14 cellular contexts compared by ENCODE assay signal in the genomic region with DNA sequence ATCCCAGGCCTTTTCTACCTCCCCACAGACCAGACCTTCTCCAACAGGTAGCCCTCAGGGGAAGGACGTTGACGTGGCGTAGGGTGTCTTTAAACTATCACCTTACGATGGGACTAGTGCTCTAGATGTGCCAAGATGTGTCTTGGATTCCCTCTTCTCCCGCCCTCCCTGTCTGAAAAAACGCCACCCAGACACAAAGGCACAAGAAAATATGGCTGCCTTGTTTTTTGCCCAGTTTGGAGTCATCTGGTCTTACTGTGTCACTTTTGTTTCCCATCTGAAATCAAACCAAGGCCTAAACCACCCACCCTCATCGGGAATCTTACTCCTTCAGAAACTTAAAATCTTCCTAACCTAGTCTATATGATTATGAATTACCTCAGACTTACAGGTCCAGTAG.
DNase-seq lines count a peak whose midpoint lies in the region; ATAC-seq and TF ChIP-seq lines count a peak whose summit lies in the region.
"Had no signal": no experiment of that assay in that cellular context is flagged by ENCODE, and none has a peak within 500 bp of the region (broad histone marks: within the 10 kb centered on the region; RNA-seq: fewer than 3 reads in every experiment).

No MANE protein-coding gene starts in this region.

- TF ChIP-seq CTCF in WERI-Rb-1 (IDR thresholded peaks at IDR 0.05; ENCODE audit: low read depth, low read length) = no peak
- TF ChIP-seq CTCF in fibroblast of villous mesenchyme (IDR thresholded peaks at IDR 0.05; ENCODE audit: insufficient read depth, low read depth, low read length) = no peak

- no peaks in the 10 kb centered on the region for H3K9me3 Mint-ChIP-seq in stimulated activated naive B cell treated with anti-CD40 and anti-IgM and Interleukin-4, amounts not matched to agents 10 μg/mL and 1 μg/mL and 100 μg/mL, for 72 hours
- H3K9me3 Mint-ChIP-seq: CD8-positive, alpha-beta T cell; stimulated activated naive CD8-positive, alpha-beta T cell treated with anti-CD3 and anti-CD28 coated beads, Interleukin-15, amount 100 ng/mL, for 72 hours had no signal

- H3K4me3 ChIP-seq in WERI-Rb-1 (ENCODE audit: low read depth, low read length) (no peak overlapping the region; the same call in 1 of the 2 replicates), fibroblast of villous mesenchyme (ENCODE audit: low read depth, low read length) (peak overlapping the region; percentile 53)
- H3K4me3 ChIP-seq: lower lobe of right lung had no signal

- peak overlapping the region; percentile 86 for H3K27ac ChIP-seq in WERI-Rb-1
- H3K27ac ChIP-seq: lower lobe of right lung had no signal

- H3K4me3 Mint-ChIP-seq in stimulated activated naive B cell treated with anti-CD40 and anti-IgM and Interleukin-4, amounts not matched to agents 10 μg/mL and 1 μg/mL and 100 μg/mL, for 72 hours = peak overlapping the region in 1 of 2 donors; percentile 84
- H3K4me3 Mint-ChIP-seq: CD8-positive, alpha-beta T cell; stimulated activated naive CD8-positive, alpha-beta T cell treated with anti-CD3 and anti-CD28 coated beads, Interleukin-15, amount 100 ng/mL, for 72 hours had no signal

- no peaks in the 10 kb centered on the region for H3K27me3 ChIP-seq in WERI-Rb-1 (ENCODE audit: insufficient read depth, low read depth, severe bottlenecking)

- H3K27me3 Mint-ChIP-seq in stimulated activated naive B cell treated with anti-CD40 and anti-IgM and Interleukin-4, amounts not matched to agents 10 μg/mL and 1 μg/mL and 100 μg/mL, for 72 hours = no peaks in the 10 kb centered on the region
- H3K27me3 Mint-ChIP-seq: stimulated activated naive CD8-positive, alpha-beta T cell treated with anti-CD3 and anti-CD28 coated beads, Interleukin-15, amount 100 ng/mL, for 72 hours had no signal

- peak; percentile 2 for ATAC-seq in GM18867 (IDR thresholded peaks at IDR 0.05; ENCODE audit: unreplicated experiment)
- ATAC-seq in stimulated activated naive B cell treated with anti-CD40 and anti-IgM and Interleukin-4, amounts not matched to agents 10 μg/mL and 1 μg/mL and 100 μg/mL, for 72 hours (replicated peaks) = no peak
- ATAC-seq in GM19397 (IDR thresholded peaks at IDR 0.05; ENCODE audit: unreplicated experiment) = no peak
- ATAC-seq: CD8-positive, alpha-beta T cell; stimulated activated naive CD8-positive, alpha-beta T cell treated with anti-CD3 and anti-CD28 coated beads, Interleukin-15, amount 100 ng/mL, for 72 hours had no signal

- H3K9me3 ChIP-seq in WERI-Rb-1 (ENCODE audit: severe bottlenecking) = no peaks in the 10 kb centered on the region
- H3K9me3 ChIP-seq: lower lobe of right lung had no signal

- H3K36me3 ChIP-seq in WERI-Rb-1 = peaks cover 12% of the 10 kb centered on the region; the same call in 1 of the 2 replicates
- H3K36me3 ChIP-seq: lower lobe of right lung had no signal

- no peak for TF ChIP-seq POLR2A in erythroblast (IDR thresholded peaks at IDR 0.05; ENCODE audit: low read length)

- DNase-seq in WERI-Rb-1 = no peak
- no peak for DNase-seq in fibroblast of villous mesenchyme (ENCODE audit: low read depth)
- no peak for DNase-seq in stimulated activated naive B cell treated with anti-CD40 and anti-IgM and Interleukin-4, amounts not matched to agents 10 μg/mL and 1 μg/mL and 100 μg/mL, for 72 hours
- DNase-seq in NCI-H2171 treated with DMSO at 0.1 percent for 48 hours (lab: John Stamatoyannopoulos, UW) = no peak
- DNase-seq in NCI-H1694 (lab: John Stamatoyannopoulos, UW) = no peak
- DNase-seq in erythroblast (lab: John Stamatoyannopoulos, UW) = no peak
- DNase-seq: activated effector memory CD4-positive, alpha-beta T cell treated with anti-CD3 and anti-CD28 coated beads, Interleukin-2, amount 50 U/mL, for 16 hours; lower lobe of right lung; NCI-H2029; NCI-H524 treated with DMSO at 0.1 percent for 48 hours; stimulated activated naive CD8-positive, alpha-beta T cell treated with anti-CD3 and anti-CD28 coated beads, Interleukin-15, amount 100 ng/mL, for 72 hours had no signal

- H3K36me3 Mint-ChIP-seq in stimulated activated naive B cell treated with anti-CD40 and anti-IgM and Interleukin-4, amounts not matched to agents 10 μg/mL and 1 μg/mL and 100 μg/mL, for 72 hours = peaks cover 5 to 14% of the 10 kb centered on the region in 2 donors
- H3K36me3 Mint-ChIP-seq: CD8-positive, alpha-beta T cell had no signal

- H3K4me1 Mint-ChIP-seq in stimulated activated naive B cell treated with anti-CD40 and anti-IgM and Interleukin-4, amounts not matched to agents 10 μg/mL and 1 μg/mL and 100 μg/mL, for 72 hours = peaks cover 0 to 4% of the 10 kb centered on the region in 2 donors
- H3K4me1 Mint-ChIP-seq: stimulated activated naive CD8-positive, alpha-beta T cell treated with anti-CD3 and anti-CD28 coated beads, Interleukin-15, amount 100 ng/mL, for 72 hours had no signal

- H3K27ac Mint-ChIP-seq in stimulated activated naive B cell treated with anti-CD40 and anti-IgM and Interleukin-4, amounts not matched to agents 10 μg/mL and 1 μg/mL and 100 μg/mL, for 72 hours = peak overlapping the region; percentile 95
- H3K27ac Mint-ChIP-seq: CD8-positive, alpha-beta T cell; stimulated activated naive CD8-positive, alpha-beta T cell treated with anti-CD3 and anti-CD28 coated beads, Interleukin-15, amount 100 ng/mL, for 72 hours had no signal
